Comparison of ENCODE assay signal across 8 cellular contexts in genomic region chr14:92768236-92768635, GRCh38. TPM values are rescaled to one million over a fixed set of nuclear protein-coding genes. Genes with fewer than 3 reads are reported as not detected.
DNase-seq lines count a peak whose midpoint lies in the region; ATAC-seq, FAIRE-seq and TF ChIP-seq lines count a peak whose summit lies in the region.
"Not testable (repeated sequence)": the region's sequence is repeated elsewhere in the genome, so short reads cannot be mapped to it uniquely, and the experiment has no call there.

No MANE protein-coding gene starts in this region.

- not testable (repeated sequence) for H3K27ac Mint-ChIP-seq in activated naive CD8-positive, alpha-beta T cell treated with anti-CD3 and anti-CD28 coated beads, Interleukin-2, amount 10 ng/mL, durations not matched to agents 7 days and 5 days
- peak overlapping the region; percentile 39 for H3K27ac Mint-ChIP-seq in stimulated activated effector memory CD8-positive, alpha-beta T cell treated with anti-CD3 and anti-CD28 coated beads, Interleukin-12 subunit alpha, Interleukin-12 subunit beta, amount 100 ng/mL, for 72 hours

- not testable (repeated sequence) for H3K9me3 Mint-ChIP-seq in activated naive CD8-positive, alpha-beta T cell treated with anti-CD3 and anti-CD28 coated beads, Interleukin-2, amount 10 ng/mL, durations not matched to agents 7 days and 5 days; stimulated activated effector memory CD8-positive, alpha-beta T cell treated with anti-CD3 and anti-CD28 coated beads, Interleukin-12 subunit alpha, Interleukin-12 subunit beta, amount 100 ng/mL, for 72 hours

- not testable (repeated sequence) for TF ChIP-seq CTCF in GM12864 (IDR thresholded peaks at IDR 0.05; ENCODE audit: low read depth, low read length, missing control alignments)

- ATAC-seq in GM19351 (IDR thresholded peaks at IDR 0.05; ENCODE audit: unreplicated experiment) (peak; percentile 81), HG02623 (IDR thresholded peaks at IDR 0.05; ENCODE audit: unreplicated experiment) (peak; percentile 93), HG03280 (IDR thresholded peaks at IDR 0.05; ENCODE audit: unreplicated experiment) (peak; percentile 84)
- peak; percentile 97 for ATAC-seq in activated naive CD8-positive, alpha-beta T cell treated with anti-CD3 and anti-CD28 coated beads, Interleukin-2, amount 10 ng/mL, durations not matched to agents 7 days and 5 days (ENCODE audit: low read depth)
- peak; percentile 97 for ATAC-seq in stimulated activated effector memory CD8-positive, alpha-beta T cell treated with anti-CD3 and anti-CD28 coated beads, Interleukin-12 subunit alpha, Interleukin-12 subunit beta, amount 100 ng/mL, for 72 hours

- DNase-seq in GM12864 (ENCODE audit: low read depth), result peak; percentile 93
- peak; percentile 76 for DNase-seq in RCC 7860 (ENCODE audit: low spot score)
- not testable (repeated sequence) for DNase-seq in activated naive CD8-positive, alpha-beta T cell treated with anti-CD3 and anti-CD28 coated beads, Interleukin-2, amount 10 ng/mL, durations not matched to agents 7 days and 5 days
- DNase-seq in kidney glomerular epithelial cell (lab: John Stamatoyannopoulos, UW), result peak; percentile 32
- DNase-seq in stimulated activated effector memory CD8-positive, alpha-beta T cell treated with anti-CD3 and anti-CD28 coated beads, Interleukin-12 subunit alpha, Interleukin-12 subunit beta, amount 100 ng/mL, for 72 hours (ENCODE audit: low spot score in 2 of 2), result peak; percentile 26 to 70

- POLR2A ChIA-PET in activated naive CD8-positive, alpha-beta T cell treated with anti-CD3 and anti-CD28 coated beads, Interleukin-2, amount 10 ng/mL, durations not matched to agents 7 days and 5 days (lab: Charles Lee), result interaction anchor here (1.0 to 1.4 kb wide), 2 partner anchors 8 to 18 kb away, joined by 3 to 8 read pairs; no protein-coding TSS in a partner anchor

- H3K27me3 Mint-ChIP-seq in activated naive CD8-positive, alpha-beta T cell treated with anti-CD3 and anti-CD28 coated beads, Interleukin-2, amount 10 ng/mL, durations not matched to agents 7 days and 5 days, result peaks cover 21% of the 10 kb centered on the region

- FAIRE-seq in RCC 7860 (lab: Jason Lieb, UNC), result peak; percentile 83

- not testable (repeated sequence) for H3K4me1 Mint-ChIP-seq in activated naive CD8-positive, alpha-beta T cell treated with anti-CD3 and anti-CD28 coated beads, Interleukin-2, amount 10 ng/mL, durations not matched to agents 7 days and 5 days
- H3K4me1 Mint-ChIP-seq in stimulated activated effector memory CD8-positive, alpha-beta T cell treated with anti-CD3 and anti-CD28 coated beads, Interleukin-12 subunit alpha, Interleukin-12 subunit beta, amount 100 ng/mL, for 72 hours, result peaks cover 16% of the 10 kb centered on the region

- H3K4me3 Mint-ChIP-seq in activated naive CD8-positive, alpha-beta T cell treated with anti-CD3 and anti-CD28 coated beads, Interleukin-2, amount 10 ng/mL, durations not matched to agents 7 days and 5 days, result peak overlapping the region; percentile 50
- not testable (repeated sequence) for H3K4me3 Mint-ChIP-seq in stimulated activated effector memory CD8-positive, alpha-beta T cell treated with anti-CD3 and anti-CD28 coated beads, Interleukin-12 subunit alpha, Interleukin-12 subunit beta, amount 100 ng/mL, for 72 hours

- not testable (repeated sequence) for H3K4me3 ChIP-seq in GM12864 (ENCODE audit: low read depth, low read length)

- H3K36me3 Mint-ChIP-seq in activated naive CD8-positive, alpha-beta T cell treated with anti-CD3 and anti-CD28 coated beads, Interleukin-2, amount 10 ng/mL, durations not matched to agents 7 days and 5 days; stimulated activated effector memory CD8-positive, alpha-beta T cell treated with anti-CD3 and anti-CD28 coated beads, Interleukin-12 subunit alpha, Interleukin-12 subunit beta, amount 100 ng/mL, for 72 hours: not testable (repeated sequence)

RNA-seq across cellular contexts. Expression of gene LGMN, which starts 19.8 kb away (rescaled TPM):
- 10 to 100 TPM; 13.4 to 16.7 TPM for total RNA-seq in activated naive CD8-positive, alpha-beta T cell treated with anti-CD3 and anti-CD28 coated beads, Interleukin-2, amount 10 ng/mL, durations not matched to agents 7 days and 5 days

RNA-seq across cellular contexts. Expression of gene GOLGA5, which starts 25.9 kb away (rescaled TPM):
- total RNA-seq in activated naive CD8-positive, alpha-beta T cell treated with anti-CD3 and anti-CD28 coated beads, Interleukin-2, amount 10 ng/mL, durations not matched to agents 7 days and 5 days, result 10 to 100 TPM; 20.8 to 22.1 TPM
